In the genomic region with DNA sequence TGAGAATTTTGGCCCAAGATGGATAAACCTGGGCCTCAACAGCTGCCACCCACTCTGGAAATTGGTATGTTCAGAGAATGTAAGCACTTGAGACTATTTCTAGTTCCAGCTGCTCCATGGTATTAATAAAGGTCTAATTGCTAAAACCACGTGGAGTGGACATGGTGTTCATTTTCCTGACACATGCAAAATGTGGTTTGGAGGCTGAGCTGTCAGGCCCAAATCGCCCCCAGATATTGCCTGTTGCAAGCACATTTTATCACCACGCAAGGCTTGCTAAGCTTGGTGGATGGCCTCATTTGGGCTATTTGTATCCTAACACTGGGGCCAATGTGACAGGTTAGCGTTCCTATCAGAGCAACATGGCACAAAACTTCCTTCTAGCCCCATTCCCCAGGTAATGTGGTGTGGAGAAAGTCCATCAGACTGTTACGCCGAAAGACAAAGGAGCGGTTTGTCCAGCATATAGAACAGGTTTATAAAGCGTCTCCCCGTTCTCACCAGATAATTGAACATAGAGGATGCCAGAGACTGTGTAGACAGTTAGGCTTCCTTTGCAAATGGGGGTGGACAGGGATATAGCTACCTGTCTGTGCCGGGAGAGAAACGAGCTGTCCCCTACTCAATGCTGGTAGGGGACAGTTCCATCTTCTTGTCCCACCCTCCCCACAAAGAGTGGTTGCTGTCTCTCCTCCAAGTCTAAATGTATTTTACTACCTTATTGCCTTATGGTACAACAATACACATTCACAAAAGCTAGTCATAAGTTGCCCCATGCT, we compare ENCODE assay signal across 20 cellular contexts.
A peak's percentile ranks its signal among the peaks of the same experiment; 100 is the strongest.
DNase-seq lines count a peak whose midpoint lies in the region; ATAC-seq and TF ChIP-seq lines count a peak whose summit lies in the region.
"Had no signal": no experiment of that assay in that cellular context is flagged by ENCODE, and none has a peak within 500 bp of the region (broad histone marks: within the 10 kb centered on the region; RNA-seq: fewer than 3 reads in every experiment).

No MANE protein-coding gene starts in this region.

- H3K27me3 ChIP-seq in body of pancreas, result no peaks in the 10 kb centered on the region
- H3K27me3 ChIP-seq: colonic mucosa, heart left ventricle, suprapubic skin had no signal

- H3K36me3 Mint-ChIP-seq in stimulated activated naive CD8-positive, alpha-beta T cell treated with anti-CD3 and anti-CD28 coated beads, Interleukin-15, Interleukin-2, amounts not matched to agents 100 ng/mL and 50 ng/mL, for 24 hours (ENCODE audit: low read depth), result no peaks in the 10 kb centered on the region
- peaks cover 28 to 57% of the 10 kb centered on the region in 2 donors for H3K36me3 Mint-ChIP-seq in stimulated activated naive B cell treated with anti-CD40 and anti-IgM and Interleukin-4, amounts not matched to agents 10 μg/mL and 1 μg/mL and 100 μg/mL, for 72 hours

- DNase-seq in stimulated activated naive CD8-positive, alpha-beta T cell treated with anti-CD3 and anti-CD28 coated beads, Interleukin-15, amount 100 ng/mL, for 72 hours, result no peak
- no peak for DNase-seq in stimulated activated naive B cell treated with anti-CD40 and anti-IgM and Interleukin-4, amounts not matched to agents 10 μg/mL and 1 μg/mL and 100 μg/mL, for 72 hours
- DNase-seq in body of pancreas, result no peak
- DNase-seq in activated CD4-positive, alpha-beta T cell treated with anti-CD3 and anti-CD28 coated beads for 4 hours, result no peak
- DNase-seq: activated CD4-positive, alpha-beta T cell treated with anti-CD3 and anti-CD28 coated beads, Interleukin-2, amount 50 U/mL, for 4 hours; colonic mucosa; erythroblast; GDM1; heart left ventricle; NCI-H2029 treated with DMSO at 0.1 percent for 48 hours; NCI-H774; stimulated activated CD4-positive, alpha-beta T cell treated with anti-CD3 and anti-CD28 coated beads, Interleukin-12 subunit alpha, Interleukin-12 subunit beta, amount 100 ng/mL, for 4 hours; T1000 had no signal

- no peak for TF ChIP-seq CTCF in body of pancreas (IDR thresholded peaks at IDR 0.05)

- no peak overlapping the region for H3K4me3 Mint-ChIP-seq in stimulated activated naive CD8-positive, alpha-beta T cell treated with anti-CD3 and anti-CD28 coated beads, Interleukin-15, Interleukin-2, amounts not matched to agents 100 ng/mL and 50 ng/mL, for 24 hours
- H3K4me3 Mint-ChIP-seq in stimulated activated naive CD8-positive, alpha-beta T cell treated with anti-CD3 and anti-CD28 coated beads, Interleukin-15, amount 100 ng/mL, for 72 hours, result no peak overlapping the region
- no peak overlapping the region for H3K4me3 Mint-ChIP-seq in stimulated activated naive B cell treated with anti-CD40 and anti-IgM and Interleukin-4, amounts not matched to agents 10 μg/mL and 1 μg/mL and 100 μg/mL, for 72 hours

- WGBS in body of pancreas, 2 donors, result 80 to 91% methylated on average over 11 of the region's 11 CpGs

- peak overlapping the region; percentile 23 for H3K27ac Mint-ChIP-seq in stimulated activated naive CD8-positive, alpha-beta T cell treated with anti-CD3 and anti-CD28 coated beads, Interleukin-15, Interleukin-2, amounts not matched to agents 100 ng/mL and 50 ng/mL, for 24 hours
- no peak overlapping the region for H3K27ac Mint-ChIP-seq in stimulated activated naive CD8-positive, alpha-beta T cell treated with anti-CD3 and anti-CD28 coated beads, Interleukin-15, amount 100 ng/mL, for 72 hours
- H3K27ac Mint-ChIP-seq in stimulated activated naive B cell treated with anti-CD40 and anti-IgM and Interleukin-4, amounts not matched to agents 10 μg/mL and 1 μg/mL and 100 μg/mL, for 72 hours, result peak overlapping the region; percentile 96

- no peak for TF ChIP-seq POLR2A in body of pancreas (IDR thresholded peaks at IDR 0.05)

- intact Hi-C loops in body of pancreas (cut with DNase I), result no loop called here

- no peaks in the 10 kb centered on the region for H3K9me3 Mint-ChIP-seq in stimulated activated naive CD8-positive, alpha-beta T cell treated with anti-CD3 and anti-CD28 coated beads, Interleukin-15, Interleukin-2, amounts not matched to agents 100 ng/mL and 50 ng/mL, for 24 hours
- no peaks in the 10 kb centered on the region for H3K9me3 Mint-ChIP-seq in stimulated activated naive CD8-positive, alpha-beta T cell treated with anti-CD3 and anti-CD28 coated beads, Interleukin-15, amount 100 ng/mL, for 72 hours
- peaks cover 13 to 16% of the 10 kb centered on the region in 2 donors for H3K9me3 Mint-ChIP-seq in stimulated activated naive B cell treated with anti-CD40 and anti-IgM and Interleukin-4, amounts not matched to agents 10 μg/mL and 1 μg/mL and 100 μg/mL, for 72 hours

- no peak overlapping the region for H3K27ac ChIP-seq in body of pancreas
- H3K27ac ChIP-seq: A549, colonic mucosa, heart left ventricle, parathyroid adenoma, suprapubic skin had no signal

- no peak overlapping the region for H3K4me3 ChIP-seq in body of pancreas
- H3K4me3 ChIP-seq: A549, colonic mucosa, heart left ventricle, suprapubic skin had no signal

- peaks cover 12% of the 10 kb centered on the region for H3K4me1 Mint-ChIP-seq in stimulated activated naive CD8-positive, alpha-beta T cell treated with anti-CD3 and anti-CD28 coated beads, Interleukin-15, Interleukin-2, amounts not matched to agents 100 ng/mL and 50 ng/mL, for 24 hours (ENCODE audit: low read depth)
- H3K4me1 Mint-ChIP-seq in stimulated activated naive CD8-positive, alpha-beta T cell treated with anti-CD3 and anti-CD28 coated beads, Interleukin-15, amount 100 ng/mL, for 72 hours, result peaks cover 6% of the 10 kb centered on the region
- H3K4me1 Mint-ChIP-seq in stimulated activated naive B cell treated with anti-CD40 and anti-IgM and Interleukin-4, amounts not matched to agents 10 μg/mL and 1 μg/mL and 100 μg/mL, for 72 hours, result peaks cover 62 to 86% of the 10 kb centered on the region in 2 donors

- H3K27me3 Mint-ChIP-seq in stimulated activated naive CD8-positive, alpha-beta T cell treated with anti-CD3 and anti-CD28 coated beads, Interleukin-15, Interleukin-2, amounts not matched to agents 100 ng/mL and 50 ng/mL, for 24 hours, result no peaks in the 10 kb centered on the region
- H3K27me3 Mint-ChIP-seq in stimulated activated naive CD8-positive, alpha-beta T cell treated with anti-CD3 and anti-CD28 coated beads, Interleukin-15, amount 100 ng/mL, for 72 hours, result peaks cover 18% of the 10 kb centered on the region
- no peaks in the 10 kb centered on the region for H3K27me3 Mint-ChIP-seq in stimulated activated naive B cell treated with anti-CD40 and anti-IgM and Interleukin-4, amounts not matched to agents 10 μg/mL and 1 μg/mL and 100 μg/mL, for 72 hours

- no peak for ATAC-seq in stimulated activated naive CD8-positive, alpha-beta T cell treated with anti-CD3 and anti-CD28 coated beads, Interleukin-15, amount 100 ng/mL, for 72 hours
- peak; percentile 9 for ATAC-seq in GM21717 (IDR thresholded peaks at IDR 0.05; ENCODE audit: unreplicated experiment)
- peak; percentile 27 for ATAC-seq in HG03342 (IDR thresholded peaks at IDR 0.05; ENCODE audit: unreplicated experiment)
- ATAC-seq in stimulated activated naive B cell treated with anti-CD40 and anti-IgM and Interleukin-4, amounts not matched to agents 10 μg/mL and 1 μg/mL and 100 μg/mL, for 72 hours (replicated peaks), result peak; percentile 33
- no peak for ATAC-seq in body of pancreas
- no peak for ATAC-seq in GM21825 (IDR thresholded peaks at IDR 0.05; ENCODE audit: unreplicated experiment)
- ATAC-seq: A549 had no signal

- no peaks in the 10 kb centered on the region for H3K36me3 ChIP-seq in body of pancreas (replicated peaks in 1 of 2; ENCODE audit: insufficient read depth in 1 of 2, low read depth in 2 of 2)
- H3K36me3 ChIP-seq: colonic mucosa, heart left ventricle, suprapubic skin had no signal

- no peaks in the 10 kb centered on the region for H3K4me1 ChIP-seq in body of pancreas
- H3K4me1 ChIP-seq: A549, colonic mucosa, parathyroid adenoma, suprapubic skin had no signal

- H3K9me3 ChIP-seq in body of pancreas, result no peaks in the 10 kb centered on the region
- H3K9me3 ChIP-seq: A549, colonic mucosa, heart left ventricle, suprapubic skin had no signal

Comparison
In these comparisons a context has a peak if more than half of its experiments do, and no peak if none do; other contexts are left out.
1. H3K27ac Mint-ChIP-seq: peak in stimulated activated naive CD8-positive, alpha-beta T cell treated with anti-CD3 and anti-CD28 coated beads, Interleukin-15, Interleukin-2, amounts not matched to agents 100 ng/mL and 50 ng/mL, for 24 hours (single experiment) and stimulated activated naive B cell treated with anti-CD40 and anti-IgM and Interleukin-4, amounts not matched to agents 10 μg/mL and 1 μg/mL and 100 μg/mL, for 72 hours (single experiment); none in stimulated activated naive CD8-positive, alpha-beta T cell treated with anti-CD3 and anti-CD28 coated beads, Interleukin-15, amount 100 ng/mL, for 72 hours (0 of 2).
2. ATAC-seq: peak in GM21717 (single experiment), HG03342 (single experiment) and stimulated activated naive B cell treated with anti-CD40 and anti-IgM and Interleukin-4, amounts not matched to agents 10 μg/mL and 1 μg/mL and 100 μg/mL, for 72 hours (2 of 2); none in stimulated activated naive CD8-positive, alpha-beta T cell treated with anti-CD3 and anti-CD28 coated beads, Interleukin-15, amount 100 ng/mL, for 72 hours (single experiment), body of pancreas (single experiment) and GM21825 (single experiment).